ENCODE assay signal across 16 cellular contexts in genomic region chr12:47790676-47791350, GRCh38.
"Had no signal": no experiment of that assay in that cellular context is flagged by ENCODE, and none has a peak within 500 bp of the region (broad histone marks: within the 10 kb centered on the region; RNA-seq: fewer than 3 reads in every experiment).

No MANE protein-coding gene starts in this region.

- ATAC-seq: heart left ventricle, psoas muscle, sciatic nerve, upper lobe of right lung had no signal

- H3K4me3 Mint-ChIP-seq: brain had no signal

- H3K27ac Mint-ChIP-seq: brain had no signal

- H3K27me3 Mint-ChIP-seq: brain had no signal

- H3K9me3 ChIP-seq: heart left ventricle, psoas muscle, SJCRH30, stomach, testis, upper lobe of right lung had no signal

- FAIRE-seq: frontal cortex had no signal

- H3K27ac ChIP-seq: psoas muscle, SJCRH30, testis, upper lobe of right lung had no signal

- DNase-seq: activated CD4-positive, alpha-beta T cell treated with anti-CD3 and anti-CD28 coated beads for 4 hours; activated naive CD4-positive, alpha-beta T cell treated with anti-CD3 and anti-CD28 coated beads, Interleukin-2, amount 50 U/mL, for 16 hours; amniotic stem cell; cerebellar nuclear complex; midbrain; SJCRH30; stomach; T-helper 2 cell; testis; upper lobe of right lung had no signal

- H3K4me1 ChIP-seq: SJCRH30, testis, upper lobe of right lung had no signal

- H3K4me1 Mint-ChIP-seq: brain had no signal

- H3K27me3 ChIP-seq: heart left ventricle, SJCRH30, stomach, testis, upper lobe of right lung had no signal

- H3K9me3 Mint-ChIP-seq: brain had no signal

- H3K4me3 ChIP-seq: heart left ventricle, lung, psoas muscle, SJCRH30, stomach, testis, upper lobe of right lung had no signal
